Comparison of ENCODE assay signal across 1 cellular context in the genomic region with DNA sequence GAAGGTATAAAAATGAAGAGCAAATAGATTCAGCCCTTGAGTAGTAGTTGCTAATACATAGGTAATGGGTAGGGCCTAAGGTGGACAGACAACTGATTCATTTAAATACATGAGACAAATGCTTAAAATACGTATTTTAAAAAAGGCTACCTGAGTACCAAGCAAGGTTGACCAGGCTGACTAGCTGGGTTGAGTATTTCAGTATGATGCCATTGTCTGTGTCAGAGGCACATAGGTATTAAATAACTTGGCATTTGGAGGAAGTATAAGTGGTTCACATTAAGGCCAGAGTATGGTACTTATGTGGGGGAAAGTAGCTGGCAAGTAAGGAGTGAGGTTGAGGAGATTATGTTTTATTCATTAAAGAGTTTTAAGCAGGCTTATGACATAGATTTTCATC.
TF ChIP-seq lines count a peak whose summit lies in the region.

No MANE protein-coding gene starts in this region.

TF ChIP-seq in GM12878, 131 proteins besides CTCF, POLR2A, EP300 and RAD21 (continued from another document):
- TF ChIP-seq, protein P1, sequence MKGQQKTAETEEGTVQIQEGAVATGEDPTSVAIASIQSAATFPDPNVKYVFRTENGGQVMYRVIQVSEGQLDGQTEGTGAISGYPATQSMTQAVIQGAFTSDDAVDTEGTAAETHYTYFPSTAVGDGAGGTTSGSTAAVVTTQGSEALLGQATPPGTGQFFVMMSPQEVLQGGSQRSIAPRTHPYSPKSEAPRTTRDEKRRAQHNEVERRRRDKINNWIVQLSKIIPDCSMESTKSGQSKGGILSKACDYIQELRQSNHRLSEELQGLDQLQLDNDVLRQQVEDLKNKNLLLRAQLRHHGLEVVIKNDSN (IDR thresholded peaks at IDR 0.05; ENCODE audit: borderline replicate concordance, extremely low read length, insufficient read depth, low read depth, low read length), result no peak
TF ChIP-seq in GM12878: peak in this region for 0.
